Comparison of ENCODE assay signal across 8 cellular contexts in genomic region chr20:8019998-8020247, GRCh38. TPM values are rescaled to one million over a fixed set of nuclear protein-coding genes. Genes with fewer than 3 reads are reported as not detected.
DNase-seq lines count a peak whose midpoint lies in the region; TF ChIP-seq lines count a peak whose summit lies in the region.

No MANE protein-coding gene starts in this region.

- peaks cover 8% of the 10 kb centered on the region for H3F3A ChIP-seq in DOHH2 (ENCODE audit: control insufficient read depth, insufficient read depth)

- peaks cover 37% of the 10 kb centered on the region for H3K79me2 ChIP-seq in DOHH2 (ENCODE audit: control insufficient read depth, low read length)

- peak overlapping the region; percentile 90 for H3K4me2 ChIP-seq in DOHH2 (ENCODE audit: low read length)

- H3K9ac ChIP-seq in rectal smooth muscle tissue (ENCODE audit: low read length): no peak overlapping the region

- H3K27ac ChIP-seq in DOHH2 (ENCODE audit: low read depth, low read length): peak overlapping the region; percentile 83
- peak overlapping the region; percentile 96 to 99 (median 98) for H3K27ac ChIP-seq in Peyer's patch
- H3K27ac ChIP-seq in rectal smooth muscle tissue (ENCODE audit: low read depth, low read length): peak overlapping the region; percentile 94

- peaks cover 4% of the 10 kb centered on the region for H3K36me3 ChIP-seq in DOHH2 (ENCODE audit: control insufficient read depth, low read length)
- no peaks in the 10 kb centered on the region for H3K36me3 ChIP-seq in Peyer's patch
- no peaks in the 10 kb centered on the region for H3K36me3 ChIP-seq in rectal smooth muscle tissue (ENCODE audit: control insufficient read depth, insufficient read depth, low read length)

- no peaks in the 10 kb centered on the region for H3K27me3 ChIP-seq in DOHH2 (ENCODE audit: control insufficient read depth, low read length)
- no peaks in the 10 kb centered on the region for H3K27me3 ChIP-seq in Peyer's patch
- H3K27me3 ChIP-seq in rectal smooth muscle tissue (ENCODE audit: control insufficient read depth, insufficient read depth, low read length): no peaks in the 10 kb centered on the region

- H4K20me1 ChIP-seq in DOHH2 (ENCODE audit: control insufficient read depth, insufficient read depth, low read depth, low read length): no peaks in the 10 kb centered on the region

- no peaks in the 10 kb centered on the region for H3K9me3 ChIP-seq in DOHH2 (ENCODE audit: control insufficient read depth, insufficient read depth, low read length)
- H3K9me3 ChIP-seq in Peyer's patch: no peaks in the 10 kb centered on the region

- peak overlapping the region; percentile 81 for H3K4me3 ChIP-seq in DOHH2 (ENCODE audit: low read length)
- peak overlapping the region; percentile 87 to 96 (median 92) for H3K4me3 ChIP-seq in Peyer's patch
- H3K4me3 ChIP-seq in fibroblast of the aortic adventitia (ENCODE audit: low read depth, low read length): peak overlapping the region; percentile 88
- peak overlapping the region; percentile 89 for H3K4me3 ChIP-seq in rectal smooth muscle tissue (ENCODE audit: low read length)

- TF ChIP-seq POLR2A in Peyer's patch (IDR thresholded peaks at IDR 0.05) (no peak), erythroblast (IDR thresholded peaks at IDR 0.05; ENCODE audit: low read length) (no peak)

- no peaks in the 10 kb centered on the region for H3K9me2 ChIP-seq in DOHH2 (replicated peaks; ENCODE audit: control insufficient read depth, low read length)

- H3K4me1 ChIP-seq in DOHH2 (ENCODE audit: control insufficient read depth, low read length) (peaks cover 33% of the 10 kb centered on the region), Peyer's patch (peaks cover 0 to 15% (median 7%) of the 10 kb centered on the region in 4 donors), rectal smooth muscle tissue (ENCODE audit: control insufficient read depth, insufficient read depth, low read length) (peaks cover 13% of the 10 kb centered on the region)

- no peak for TF ChIP-seq CTCF in DOHH2 (IDR thresholded peaks at IDR 0.05; ENCODE audit: low read depth, low read length, poor library complexity, severe bottlenecking)
- no peak for TF ChIP-seq CTCF in Peyer's patch (IDR thresholded peaks at IDR 0.05)
- TF ChIP-seq CTCF in fibroblast of the aortic adventitia (IDR thresholded peaks at IDR 0.05; ENCODE audit: insufficient read depth, low read length): no peak

- no peak for DNase-seq in Peyer's patch
- no peak for DNase-seq in fibroblast of the aortic adventitia (ENCODE audit: low read depth)
- no peak for DNase-seq in Ammon's horn (ENCODE audit: low spot score)
- no peak for DNase-seq in NCI-H1092 (lab: John Stamatoyannopoulos, UW)
- no peak for DNase-seq in erythroblast (lab: John Stamatoyannopoulos, UW)
- DNase-seq in superior temporal gyrus (ENCODE audit: extremely low spot score): no peak

RNA-seq across cellular contexts. Expression of gene TMX4, which starts 0.4 kb away (rescaled TPM):
- total RNA-seq in Peyer's patch (10 to 100 TPM; 12.9 to 26.6 (median 17.0) TPM), fibroblast of the aortic adventitia (ENCODE audit: low replicate concordance) (54.6 and 89.9 TPM in 2 replicates)
